In the genomic region with DNA sequence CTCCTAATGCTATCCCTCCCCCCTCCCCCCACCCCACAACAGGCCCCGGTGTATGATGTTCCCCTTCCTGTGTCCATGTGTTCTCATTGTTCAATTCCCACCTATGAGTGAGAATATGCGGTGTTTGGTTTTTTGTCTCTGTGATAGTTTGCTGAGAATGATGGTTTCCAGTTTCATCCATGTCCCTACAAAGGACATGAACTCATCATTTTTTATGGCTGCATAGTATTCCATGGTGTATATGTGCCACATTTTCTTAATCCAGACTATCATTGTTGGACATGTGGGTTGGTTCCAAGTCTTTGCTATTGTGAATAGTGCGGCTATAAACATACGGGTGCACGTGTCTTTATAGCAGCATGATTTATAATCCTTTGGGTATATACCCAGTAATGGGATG, we compare ENCODE assay signal across 1 cellular context. TPM values are rescaled to one million over a fixed set of nuclear protein-coding genes. Genes with fewer than 3 reads are reported as not detected.
"Had no signal": no experiment of that assay in that cellular context is flagged by ENCODE, and none has a peak within 500 bp of the region (broad histone marks: within the 10 kb centered on the region; RNA-seq: fewer than 3 reads in every experiment).

No MANE protein-coding gene starts in this region.

RNA-seq across cellular contexts. Expression of gene PHKA1, which starts 44.6 kb away (rescaled TPM):
- total RNA-seq: SJCRH30 had no signal
